In the genomic region with DNA sequence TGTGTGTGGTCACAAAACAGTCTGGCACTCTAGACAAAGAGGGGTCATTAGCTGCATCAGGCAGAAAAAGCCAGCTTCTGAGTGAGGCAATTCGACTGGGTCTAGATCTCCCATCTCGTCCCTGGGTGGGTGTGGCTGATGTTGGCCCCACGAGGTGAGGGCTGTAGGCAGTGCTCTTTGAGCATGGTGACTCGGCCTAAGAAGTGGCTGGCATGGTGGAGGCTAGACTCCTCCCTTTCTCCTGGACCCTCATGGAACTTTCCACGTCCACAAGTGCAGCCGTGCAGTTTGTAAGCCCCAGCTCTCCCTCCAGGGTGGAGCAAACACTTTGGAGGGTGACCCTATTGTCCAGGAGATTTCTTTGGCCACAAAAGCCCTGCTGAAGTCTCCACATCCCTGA, we compare ENCODE assay signal across 2 cellular contexts.
TF ChIP-seq lines count a peak whose summit lies in the region.

No MANE protein-coding gene starts in this region.

TF ChIP-seq in GM23338, 12 proteins besides CTCF, POLR2A, EP300 and RAD21 (continues in another document):
- TF ChIP-seq ZNF114 (CRISPR knock-in tag; IDR thresholded peaks at IDR 0.05), result no peak
- TF ChIP-seq, protein P1, sequence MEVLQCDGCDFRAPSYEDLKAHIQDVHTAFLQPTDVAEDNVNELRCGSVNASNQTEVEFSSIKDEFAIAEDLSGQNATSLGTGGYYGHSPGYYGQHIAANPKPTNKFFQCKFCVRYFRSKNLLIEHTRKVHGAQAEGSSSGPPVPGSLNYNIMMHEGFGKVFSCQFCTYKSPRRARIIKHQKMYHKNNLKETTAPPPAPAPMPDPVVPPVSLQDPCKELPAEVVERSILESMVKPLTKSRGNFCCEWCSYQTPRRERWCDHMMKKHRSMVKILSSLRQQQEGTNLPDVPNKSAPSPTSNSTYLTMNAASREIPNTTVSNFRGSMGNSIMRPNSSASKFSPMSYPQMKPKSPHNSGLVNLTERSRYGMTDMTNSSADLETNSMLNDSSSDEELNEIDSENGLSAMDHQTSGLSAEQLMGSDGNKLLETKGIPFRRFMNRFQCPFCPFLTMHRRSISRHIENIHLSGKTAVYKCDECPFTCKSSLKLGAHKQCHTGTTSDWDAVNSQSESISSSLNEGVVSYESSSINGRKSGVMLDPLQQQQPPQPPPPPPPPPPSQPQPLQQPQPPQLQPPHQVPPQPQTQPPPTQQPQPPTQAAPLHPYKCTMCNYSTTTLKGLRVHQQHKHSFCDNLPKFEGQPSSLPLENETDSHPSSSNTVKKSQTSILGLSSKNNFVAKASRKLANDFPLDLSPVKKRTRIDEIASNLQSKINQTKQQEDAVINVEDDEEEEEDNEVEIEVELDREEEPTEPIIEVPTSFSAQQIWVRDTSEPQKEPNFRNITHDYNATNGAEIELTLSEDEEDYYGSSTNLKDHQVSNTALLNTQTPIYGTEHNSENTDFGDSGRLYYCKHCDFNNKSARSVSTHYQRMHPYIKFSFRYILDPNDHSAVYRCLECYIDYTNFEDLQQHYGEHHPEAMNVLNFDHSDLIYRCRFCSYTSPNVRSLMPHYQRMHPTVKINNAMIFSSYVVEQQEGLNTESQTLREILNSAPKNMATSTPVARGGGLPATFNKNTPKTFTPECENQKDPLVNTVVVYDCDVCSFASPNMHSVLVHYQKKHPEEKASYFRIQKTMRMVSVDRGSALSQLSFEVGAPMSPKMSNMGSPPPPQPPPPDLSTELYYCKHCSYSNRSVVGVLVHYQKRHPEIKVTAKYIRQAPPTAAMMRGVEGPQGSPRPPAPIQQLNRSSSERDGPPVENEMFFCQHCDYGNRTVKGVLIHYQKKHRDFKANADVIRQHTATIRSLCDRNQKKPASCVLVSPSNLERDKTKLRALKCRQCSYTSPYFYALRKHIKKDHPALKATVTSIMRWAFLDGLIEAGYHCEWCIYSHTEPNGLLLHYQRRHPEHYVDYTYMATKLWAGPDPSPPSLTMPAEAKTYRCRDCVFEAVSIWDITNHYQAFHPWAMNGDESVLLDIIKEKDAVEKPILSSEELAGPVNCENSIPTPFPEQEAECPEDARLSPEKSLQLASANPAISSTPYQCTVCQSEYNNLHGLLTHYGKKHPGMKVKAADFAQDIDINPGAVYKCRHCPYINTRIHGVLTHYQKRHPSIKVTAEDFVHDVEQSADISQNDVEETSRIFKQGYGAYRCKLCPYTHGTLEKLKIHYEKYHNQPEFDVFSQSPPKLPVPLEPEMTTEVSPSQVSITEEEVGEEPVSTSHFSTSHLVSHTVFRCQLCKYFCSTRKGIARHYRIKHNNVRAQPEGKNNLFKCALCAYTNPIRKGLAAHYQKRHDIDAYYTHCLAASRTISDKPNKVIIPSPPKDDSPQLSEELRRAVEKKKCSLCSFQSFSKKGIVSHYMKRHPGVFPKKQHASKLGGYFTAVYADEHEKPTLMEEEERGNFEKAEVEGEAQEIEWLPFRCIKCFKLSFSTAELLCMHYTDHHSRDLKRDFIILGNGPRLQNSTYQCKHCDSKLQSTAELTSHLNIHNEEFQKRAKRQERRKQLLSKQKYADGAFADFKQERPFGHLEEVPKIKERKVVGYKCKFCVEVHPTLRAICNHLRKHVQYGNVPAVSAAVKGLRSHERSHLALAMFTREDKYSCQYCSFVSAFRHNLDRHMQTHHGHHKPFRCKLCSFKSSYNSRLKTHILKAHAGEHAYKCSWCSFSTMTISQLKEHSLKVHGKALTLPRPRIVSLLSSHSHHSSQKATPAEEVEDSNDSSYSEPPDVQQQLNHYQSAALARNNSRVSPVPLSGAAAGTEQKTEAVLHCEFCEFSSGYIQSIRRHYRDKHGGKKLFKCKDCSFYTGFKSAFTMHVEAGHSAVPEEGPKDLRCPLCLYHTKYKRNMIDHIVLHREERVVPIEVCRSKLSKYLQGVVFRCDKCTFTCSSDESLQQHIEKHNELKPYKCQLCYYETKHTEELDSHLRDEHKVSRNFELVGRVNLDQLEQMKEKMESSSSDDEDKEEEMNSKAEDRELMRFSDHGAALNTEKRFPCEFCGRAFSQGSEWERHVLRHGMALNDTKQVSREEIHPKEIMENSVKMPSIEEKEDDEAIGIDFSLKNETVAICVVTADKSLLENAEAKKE (CRISPR knock-in tag; IDR thresholded peaks at IDR 0.05), result no peak
- TF ChIP-seq EZH2 (IDR thresholded peaks at IDR 0.05; ENCODE audit: low read depth, unreplicated experiment), result no peak
- TF ChIP-seq, protein P2, sequence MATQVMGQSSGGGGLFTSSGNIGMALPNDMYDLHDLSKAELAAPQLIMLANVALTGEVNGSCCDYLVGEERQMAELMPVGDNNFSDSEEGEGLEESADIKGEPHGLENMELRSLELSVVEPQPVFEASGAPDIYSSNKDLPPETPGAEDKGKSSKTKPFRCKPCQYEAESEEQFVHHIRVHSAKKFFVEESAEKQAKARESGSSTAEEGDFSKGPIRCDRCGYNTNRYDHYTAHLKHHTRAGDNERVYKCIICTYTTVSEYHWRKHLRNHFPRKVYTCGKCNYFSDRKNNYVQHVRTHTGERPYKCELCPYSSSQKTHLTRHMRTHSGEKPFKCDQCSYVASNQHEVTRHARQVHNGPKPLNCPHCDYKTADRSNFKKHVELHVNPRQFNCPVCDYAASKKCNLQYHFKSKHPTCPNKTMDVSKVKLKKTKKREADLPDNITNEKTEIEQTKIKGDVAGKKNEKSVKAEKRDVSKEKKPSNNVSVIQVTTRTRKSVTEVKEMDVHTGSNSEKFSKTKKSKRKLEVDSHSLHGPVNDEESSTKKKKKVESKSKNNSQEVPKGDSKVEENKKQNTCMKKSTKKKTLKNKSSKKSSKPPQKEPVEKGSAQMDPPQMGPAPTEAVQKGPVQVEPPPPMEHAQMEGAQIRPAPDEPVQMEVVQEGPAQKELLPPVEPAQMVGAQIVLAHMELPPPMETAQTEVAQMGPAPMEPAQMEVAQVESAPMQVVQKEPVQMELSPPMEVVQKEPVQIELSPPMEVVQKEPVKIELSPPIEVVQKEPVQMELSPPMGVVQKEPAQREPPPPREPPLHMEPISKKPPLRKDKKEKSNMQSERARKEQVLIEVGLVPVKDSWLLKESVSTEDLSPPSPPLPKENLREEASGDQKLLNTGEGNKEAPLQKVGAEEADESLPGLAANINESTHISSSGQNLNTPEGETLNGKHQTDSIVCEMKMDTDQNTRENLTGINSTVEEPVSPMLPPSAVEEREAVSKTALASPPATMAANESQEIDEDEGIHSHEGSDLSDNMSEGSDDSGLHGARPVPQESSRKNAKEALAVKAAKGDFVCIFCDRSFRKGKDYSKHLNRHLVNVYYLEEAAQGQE (IDR thresholded peaks at IDR 0.05; ENCODE audit: unreplicated experiment), result no peak
- no peak for TF ChIP-seq JUNB (IDR thresholded peaks at IDR 0.05; ENCODE audit: unreplicated experiment)
- no peak for TF ChIP-seq NANOG (IDR thresholded peaks at IDR 0.05; ENCODE audit: borderline replicate concordance)
- no peak for TF ChIP-seq EZH2phosphoT487 (IDR thresholded peaks at IDR 0.05; ENCODE audit: unreplicated experiment)
- no peak for TF ChIP-seq ZNF331 (CRISPR knock-in tag; IDR thresholded peaks at IDR 0.05; ENCODE audit: low read depth)
- no peak for TF ChIP-seq POLR2AphosphoS5 (IDR thresholded peaks at IDR 0.05; ENCODE audit: low read depth)
- no peak for TF ChIP-seq CREB1 (CRISPR knock-in tag; IDR thresholded peaks at IDR 0.05; ENCODE audit: low read depth)

TF ChIP-seq in K562, 482 proteins besides CTCF, POLR2A, EP300 and RAD21:
- TF ChIP-seq ZKSCAN3 (CRISPR knock-in tag; IDR thresholded peaks at IDR 0.05) (no peak), FUS (optimal IDR thresholded peaks at IDR 0.05; ENCODE audit: low read depth, low read length) (no peak), CHD4 (IDR thresholded peaks at IDR 0.05; ENCODE audit: insufficient read depth, insufficient replicate concordance, low read depth, low read length, poor library complexity, severe bottlenecking) (no peak), HDAC1 (IDR thresholded peaks at IDR 0.05) (no peak), ZC3H11A (IDR thresholded peaks at IDR 0.05; ENCODE audit: low read depth, low read length) (no peak), RUNX1 (IDR thresholded peaks at IDR 0.05; ENCODE audit: low read depth) (no peak), MED1 (CRISPR knock-in tag; IDR thresholded peaks at IDR 0.05; ENCODE audit: borderline replicate concordance) (no peak), MAZ (CRISPR knock-in tag; conservative IDR thresholded peaks at IDR 0.05 in 1 of 2, IDR thresholded peaks at IDR 0.05 in 1 of 2) (no peak), ZNF224 (CRISPR knock-in tag; IDR thresholded peaks at IDR 0.05) (no peak), HDAC6 (IDR thresholded peaks at IDR 0.05; ENCODE audit: low read depth, low read length) (no peak)
- TF ChIP-seq, protein P3, sequence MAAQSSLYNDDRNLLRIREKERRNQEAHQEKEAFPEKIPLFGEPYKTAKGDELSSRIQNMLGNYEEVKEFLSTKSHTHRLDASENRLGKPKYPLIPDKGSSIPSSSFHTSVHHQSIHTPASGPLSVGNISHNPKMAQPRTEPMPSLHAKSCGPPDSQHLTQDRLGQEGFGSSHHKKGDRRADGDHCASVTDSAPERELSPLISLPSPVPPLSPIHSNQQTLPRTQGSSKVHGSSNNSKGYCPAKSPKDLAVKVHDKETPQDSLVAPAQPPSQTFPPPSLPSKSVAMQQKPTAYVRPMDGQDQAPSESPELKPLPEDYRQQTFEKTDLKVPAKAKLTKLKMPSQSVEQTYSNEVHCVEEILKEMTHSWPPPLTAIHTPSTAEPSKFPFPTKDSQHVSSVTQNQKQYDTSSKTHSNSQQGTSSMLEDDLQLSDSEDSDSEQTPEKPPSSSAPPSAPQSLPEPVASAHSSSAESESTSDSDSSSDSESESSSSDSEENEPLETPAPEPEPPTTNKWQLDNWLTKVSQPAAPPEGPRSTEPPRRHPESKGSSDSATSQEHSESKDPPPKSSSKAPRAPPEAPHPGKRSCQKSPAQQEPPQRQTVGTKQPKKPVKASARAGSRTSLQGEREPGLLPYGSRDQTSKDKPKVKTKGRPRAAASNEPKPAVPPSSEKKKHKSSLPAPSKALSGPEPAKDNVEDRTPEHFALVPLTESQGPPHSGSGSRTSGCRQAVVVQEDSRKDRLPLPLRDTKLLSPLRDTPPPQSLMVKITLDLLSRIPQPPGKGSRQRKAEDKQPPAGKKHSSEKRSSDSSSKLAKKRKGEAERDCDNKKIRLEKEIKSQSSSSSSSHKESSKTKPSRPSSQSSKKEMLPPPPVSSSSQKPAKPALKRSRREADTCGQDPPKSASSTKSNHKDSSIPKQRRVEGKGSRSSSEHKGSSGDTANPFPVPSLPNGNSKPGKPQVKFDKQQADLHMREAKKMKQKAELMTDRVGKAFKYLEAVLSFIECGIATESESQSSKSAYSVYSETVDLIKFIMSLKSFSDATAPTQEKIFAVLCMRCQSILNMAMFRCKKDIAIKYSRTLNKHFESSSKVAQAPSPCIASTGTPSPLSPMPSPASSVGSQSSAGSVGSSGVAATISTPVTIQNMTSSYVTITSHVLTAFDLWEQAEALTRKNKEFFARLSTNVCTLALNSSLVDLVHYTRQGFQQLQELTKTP (IDR thresholded peaks at IDR 0.05; ENCODE audit: low read depth in 1 of 2, partially characterized antibody in 2 of 2), result no peak
- TF ChIP-seq, protein P4, sequence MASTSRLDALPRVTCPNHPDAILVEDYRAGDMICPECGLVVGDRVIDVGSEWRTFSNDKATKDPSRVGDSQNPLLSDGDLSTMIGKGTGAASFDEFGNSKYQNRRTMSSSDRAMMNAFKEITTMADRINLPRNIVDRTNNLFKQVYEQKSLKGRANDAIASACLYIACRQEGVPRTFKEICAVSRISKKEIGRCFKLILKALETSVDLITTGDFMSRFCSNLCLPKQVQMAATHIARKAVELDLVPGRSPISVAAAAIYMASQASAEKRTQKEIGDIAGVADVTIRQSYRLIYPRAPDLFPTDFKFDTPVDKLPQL (IDR thresholded peaks at IDR 0.05; ENCODE audit: extremely low read depth, insufficient read length), result no peak
- TF ChIP-seq, protein P5, sequence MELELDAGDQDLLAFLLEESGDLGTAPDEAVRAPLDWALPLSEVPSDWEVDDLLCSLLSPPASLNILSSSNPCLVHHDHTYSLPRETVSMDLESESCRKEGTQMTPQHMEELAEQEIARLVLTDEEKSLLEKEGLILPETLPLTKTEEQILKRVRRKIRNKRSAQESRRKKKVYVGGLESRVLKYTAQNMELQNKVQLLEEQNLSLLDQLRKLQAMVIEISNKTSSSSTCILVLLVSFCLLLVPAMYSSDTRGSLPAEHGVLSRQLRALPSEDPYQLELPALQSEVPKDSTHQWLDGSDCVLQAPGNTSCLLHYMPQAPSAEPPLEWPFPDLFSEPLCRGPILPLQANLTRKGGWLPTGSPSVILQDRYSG (tag; conservative IDR thresholded peaks at IDR 0.05; ENCODE audit: low read depth), result no peak
- TF ChIP-seq, protein P6, sequence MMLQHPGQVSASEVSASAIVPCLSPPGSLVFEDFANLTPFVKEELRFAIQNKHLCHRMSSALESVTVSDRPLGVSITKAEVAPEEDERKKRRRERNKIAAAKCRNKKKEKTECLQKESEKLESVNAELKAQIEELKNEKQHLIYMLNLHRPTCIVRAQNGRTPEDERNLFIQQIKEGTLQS (IDR thresholded peaks at IDR 0.05), result no peak
- TF ChIP-seq, protein P6 (CRISPR knock-in tag; conservative IDR thresholded peaks at IDR 0.05), result no peak
